1 cellular context compared by ENCODE assay signal in the genomic region with DNA sequence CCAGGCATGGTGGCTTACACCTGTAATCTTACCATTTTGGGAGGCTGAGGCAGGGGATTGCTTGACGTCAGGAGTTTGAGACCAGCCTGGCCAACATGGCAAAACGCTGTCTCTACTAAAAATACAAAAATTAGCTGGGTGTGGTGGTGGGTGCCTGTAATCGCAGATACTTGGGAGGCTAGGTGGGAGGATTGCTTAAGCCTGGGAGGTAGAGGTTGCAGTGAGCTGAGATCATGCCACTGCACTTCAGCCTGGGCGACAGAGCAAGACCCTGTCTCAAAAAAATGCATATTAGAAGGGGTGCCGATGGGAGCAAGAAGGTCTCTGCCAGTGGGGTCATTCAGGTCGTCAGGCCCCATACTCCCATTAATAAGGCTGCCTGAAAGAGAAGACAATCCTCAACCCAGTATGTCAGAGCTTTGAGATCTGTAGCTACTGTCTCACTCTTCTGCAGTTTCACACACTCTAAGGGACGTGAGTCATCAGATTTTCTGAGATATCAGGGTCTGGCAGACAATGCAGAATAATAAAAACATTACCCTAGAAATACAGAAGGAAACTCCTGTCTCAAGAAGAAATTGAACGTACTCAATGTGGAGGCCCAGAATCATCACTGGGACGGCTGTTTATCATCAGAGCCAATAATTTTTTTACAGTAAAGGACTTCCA.
A peak's percentile ranks its signal among the peaks of the same experiment; 100 is the strongest.
TF ChIP-seq lines count a peak whose summit lies in the region.

No MANE protein-coding gene starts in this region.

TF ChIP-seq in K562, 482 proteins besides CTCF, POLR2A, EP300 and RAD21 (continued from another document):
- peak; percentile 33; the same call in 1 of the 2 replicates for TF ChIP-seq ZBTB7A (IDR thresholded peaks at IDR 0.05; ENCODE audit: borderline replicate concordance, control insufficient read depth, low read depth, low read length)
- no peak for TF ChIP-seq RFX1 (IDR thresholded peaks at IDR 0.05)
- no peak for TF ChIP-seq DNMT1 (IDR thresholded peaks at IDR 0.05)
- TF ChIP-seq ZNF561 (CRISPR knock-in tag; conservative IDR thresholded peaks at IDR 0.05), result no peak
- TF ChIP-seq, protein P1, sequence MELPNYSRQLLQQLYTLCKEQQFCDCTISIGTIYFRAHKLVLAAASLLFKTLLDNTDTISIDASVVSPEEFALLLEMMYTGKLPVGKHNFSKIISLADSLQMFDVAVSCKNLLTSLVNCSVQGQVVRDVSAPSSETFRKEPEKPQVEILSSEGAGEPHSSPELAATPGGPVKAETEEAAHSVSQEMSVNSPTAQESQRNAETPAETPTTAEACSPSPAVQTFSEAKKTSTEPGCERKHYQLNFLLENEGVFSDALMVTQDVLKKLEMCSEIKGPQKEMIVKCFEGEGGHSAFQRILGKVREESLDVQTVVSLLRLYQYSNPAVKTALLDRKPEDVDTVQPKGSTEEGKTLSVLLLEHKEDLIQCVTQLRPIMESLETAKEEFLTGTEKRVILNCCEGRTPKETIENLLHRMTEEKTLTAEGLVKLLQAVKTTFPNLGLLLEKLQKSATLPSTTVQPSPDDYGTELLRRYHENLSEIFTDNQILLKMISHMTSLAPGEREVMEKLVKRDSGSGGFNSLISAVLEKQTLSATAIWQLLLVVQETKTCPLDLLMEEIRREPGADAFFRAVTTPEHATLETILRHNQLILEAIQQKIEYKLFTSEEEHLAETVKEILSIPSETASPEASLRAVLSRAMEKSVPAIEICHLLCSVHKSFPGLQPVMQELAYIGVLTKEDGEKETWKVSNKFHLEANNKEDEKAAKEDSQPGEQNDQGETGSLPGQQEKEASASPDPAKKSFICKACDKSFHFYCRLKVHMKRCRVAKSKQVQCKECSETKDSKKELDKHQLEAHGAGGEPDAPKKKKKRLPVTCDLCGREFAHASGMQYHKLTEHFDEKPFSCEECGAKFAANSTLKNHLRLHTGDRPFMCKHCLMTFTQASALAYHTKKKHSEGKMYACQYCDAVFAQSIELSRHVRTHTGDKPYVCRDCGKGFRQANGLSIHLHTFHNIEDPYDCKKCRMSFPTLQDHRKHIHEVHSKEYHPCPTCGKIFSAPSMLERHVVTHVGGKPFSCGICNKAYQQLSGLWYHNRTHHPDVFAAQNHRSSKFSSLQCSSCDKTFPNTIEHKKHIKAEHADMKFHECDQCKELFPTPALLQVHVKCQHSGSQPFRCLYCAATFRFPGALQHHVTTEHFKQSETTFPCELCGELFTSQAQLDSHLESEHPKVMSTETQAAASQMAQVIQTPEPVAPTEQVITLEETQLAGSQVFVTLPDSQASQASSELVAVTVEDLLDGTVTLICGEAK (IDR thresholded peaks at IDR 0.05), result peak; percentile 61; the same call in 1 of the 2 replicates
- TF ChIP-seq, protein P1 (CRISPR knock-in tag; IDR thresholded peaks at IDR 0.05), result peak; percentile 46; the same call in 1 of the 2 replicates
- TF ChIP-seq PHB (CRISPR knock-in tag; IDR thresholded peaks at IDR 0.05), result no peak
- peak; percentile 77; the same call in 1 of the 2 replicates for TF ChIP-seq SMARCA4 (IDR thresholded peaks at IDR 0.05)
- TF ChIP-seq EGR1 (conservative IDR thresholded peaks at IDR 0.05), result 0 out of 2 replicates have a peak, but pooled peaks have one; percentile 19
- TF ChIP-seq PKNOX1 (IDR thresholded peaks at IDR 0.05), result 0 out of 2 replicates have a peak, but pooled peaks have one; percentile 13
- peak; percentile 25; the same call in 1 of the 2 replicates for TF ChIP-seq NCOR1 (IDR thresholded peaks at IDR 0.05)
- TF ChIP-seq, protein P2, sequence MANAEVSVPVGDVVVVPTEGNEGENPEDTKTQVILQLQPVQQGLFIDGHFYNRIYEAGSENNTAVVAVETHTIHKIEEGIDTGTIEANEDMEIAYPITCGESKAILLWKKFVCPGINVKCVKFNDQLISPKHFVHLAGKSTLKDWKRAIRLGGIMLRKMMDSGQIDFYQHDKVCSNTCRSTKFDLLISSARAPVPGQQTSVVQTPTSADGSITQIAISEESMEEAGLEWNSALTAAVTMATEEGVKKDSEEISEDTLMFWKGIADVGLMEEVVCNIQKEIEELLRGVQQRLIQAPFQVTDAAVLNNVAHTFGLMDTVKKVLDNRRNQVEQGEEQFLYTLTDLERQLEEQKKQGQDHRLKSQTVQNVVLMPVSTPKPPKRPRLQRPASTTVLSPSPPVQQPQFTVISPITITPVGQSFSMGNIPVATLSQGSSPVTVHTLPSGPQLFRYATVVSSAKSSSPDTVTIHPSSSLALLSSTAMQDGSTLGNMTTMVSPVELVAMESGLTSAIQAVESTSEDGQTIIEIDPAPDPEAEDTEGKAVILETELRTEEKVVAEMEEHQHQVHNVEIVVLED (CRISPR knock-in tag; IDR thresholded peaks at IDR 0.05), result no peak
- TF ChIP-seq ATF3 (IDR thresholded peaks at IDR 0.05), result peak; percentile 82
- no peak for TF ChIP-seq ATF3 (CRISPR knock-in tag; conservative IDR thresholded peaks at IDR 0.05)
- peak; percentile 87 for TF ChIP-seq FOSL1 (tag; conservative IDR thresholded peaks at IDR 0.05)
- TF ChIP-seq FOXJ2 (tag; IDR thresholded peaks at IDR 0.05), result no peak
